In the genomic region with DNA sequence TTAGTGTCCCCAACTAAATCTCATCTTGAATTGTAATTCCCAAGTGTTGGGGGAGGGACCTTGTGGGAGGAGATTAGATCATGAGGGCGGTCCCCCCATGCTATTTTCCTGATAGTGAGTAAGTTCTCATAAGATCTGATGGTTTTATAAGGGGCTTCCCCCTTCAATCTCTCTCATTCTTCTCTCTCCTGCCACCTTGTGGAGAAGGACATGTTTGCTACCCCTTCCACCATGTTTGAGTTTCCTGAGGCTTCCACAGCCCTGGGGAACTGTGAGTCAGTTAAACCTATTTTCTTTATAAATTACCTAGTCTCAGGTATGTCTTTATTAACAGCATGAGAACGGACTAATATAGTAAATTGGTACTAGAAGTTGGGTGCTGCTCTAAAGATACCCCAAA, we compare ENCODE assay signal across 8 cellular contexts.
A peak's percentile ranks its signal among the peaks of the same experiment; 100 is the strongest.
DNase-seq lines count a peak whose midpoint lies in the region; ATAC-seq and TF ChIP-seq lines count a peak whose summit lies in the region.

No MANE protein-coding gene starts in this region.

- H3K27ac ChIP-seq in VCaP, result no peak overlapping the region

- ATAC-seq in HG03159 (IDR thresholded peaks at IDR 0.05; ENCODE audit: unreplicated experiment) (peak; percentile 95), HG03139 (IDR thresholded peaks at IDR 0.05; ENCODE audit: unreplicated experiment) (no peak), Right ventricle myocardium inferior (no peak)

- peak; percentile 29; the same call in 1 of the 2 replicates for TF ChIP-seq CTCF in VCaP (conservative IDR thresholded peaks at IDR 0.05)

- intact Hi-C loops in Right ventricle myocardium inferior (cut with DNase I), result no loop called here

- DNase-seq in stimulated activated CD4-positive, alpha-beta T cell treated with anti-CD3 and anti-CD28 coated beads, Interleukin-15, amount 100 ng/mL, for 24 hours, result peak; percentile 13
- no peak for DNase-seq in stimulated activated CD4-positive, alpha-beta T cell treated with anti-CD3 and anti-CD28 coated beads, Interleukin-4, amount 100 ng/mL, for 1 hour
- DNase-seq in effector CD8-positive, alpha-beta T cell (lab: John Stamatoyannopoulos, UW), result no peak
- no peak for DNase-seq in Right ventricle myocardium inferior (ENCODE audit: missing footprints)
- DNase-seq in NCI-H1436 treated with DMSO at 0.1 percent for 48 hours (lab: John Stamatoyannopoulos, UW), result no peak
